Comparison of ENCODE assay signal across 29 cellular contexts in genomic region chrX:18941896-18942295, GRCh38.
"Had no signal": no experiment of that assay in that cellular context is flagged by ENCODE, and none has a peak within 500 bp of the region (broad histone marks: within the 10 kb centered on the region; RNA-seq: fewer than 3 reads in every experiment).

No MANE protein-coding gene starts in this region.

- DNase-seq: activated CD4-positive, alpha-beta memory T cell treated with anti-CD3 and anti-CD28 coated beads for 36 hours; activated CD4-positive, alpha-beta T cell treated with anti-CD3 and anti-CD28 coated beads for 36 hours; activated CD4-positive, alpha-beta T cell treated with anti-CD3 and anti-CD28 coated beads, Interleukin-2, amount 10 ng/mL, durations not matched to agents 24 days and 14 days; activated CD4-positive, CD25-positive, alpha-beta regulatory T cell; activated CD4-positive, CD25-positive, alpha-beta regulatory T cell treated with anti-CD3 and anti-CD28 coated beads, Interleukin-2, amount 50 U/mL, for 72 hours; activated CD8-positive, alpha-beta memory T cell treated with anti-CD3 and anti-CD28 coated beads, Interleukin-2, amount 10 ng/mL, durations not matched to agents 7 days and 5 days; activated CD8-positive, alpha-beta memory T cell treated with anti-CD3 and anti-CD28 coated beads, Interleukin-2, amount 50 U/mL, for 4 hours; activated CD8-positive, alpha-beta T cell treated with anti-CD3 and anti-CD28 coated beads, Interleukin-2, amount 10 ng/mL, durations not matched to agents 7 days and 5 days; activated gamma-delta T cell; activated naive CD4-positive, alpha-beta T cell; activated naive CD4-positive, alpha-beta T cell treated with anti-CD3 and anti-CD28 coated beads, Interleukin-2, amount 10 ng/mL, durations not matched to agents 7 days and 5 days; activated naive CD8-positive, alpha-beta T cell treated with anti-CD3 and anti-CD28 coated beads, Interleukin-2, amount 10 ng/mL, durations not matched to agents 7 days and 5 days; activated T-cell treated with anti-CD3 and anti-CD28 coated beads, Interleukin-2, amount 50 U/mL, for 1 hour; activated T-cell treated with anti-CD3 and anti-CD28 coated beads, Interleukin-2, amount 50 U/mL, for 72 hours; brain microvascular endothelial cell; caudate nucleus; cortex of kidney; effector CD8-positive, alpha-beta T cell; esophagus squamous epithelium; gastrocnemius medialis; glutamatergic neuron; heart left ventricle; T-helper 1 cell; T-helper 17 cell; T1000 had no signal

- H3K9me3 Mint-ChIP-seq: activated CD4-positive, alpha-beta memory T cell treated with anti-CD3 and anti-CD28 coated beads for 36 hours; activated CD4-positive, alpha-beta T cell treated with anti-CD3 and anti-CD28 coated beads, Interleukin-2, amount 10 ng/mL, durations not matched to agents 24 days and 14 days; activated naive CD4-positive, alpha-beta T cell treated with anti-CD3 and anti-CD28 coated beads, Interleukin-2, amount 10 ng/mL, durations not matched to agents 7 days and 5 days; activated naive CD4-positive, alpha-beta T cell treated with anti-CD3 and anti-CD28 coated beads, Interleukin-2, amount 50 U/mL, for 72 hours; activated naive CD8-positive, alpha-beta T cell treated with anti-CD3 and anti-CD28 coated beads, Interleukin-2, amount 10 ng/mL, durations not matched to agents 7 days and 5 days; activated T-cell treated with anti-CD3 and anti-CD28 coated beads, Interleukin-2, amount 50 U/mL, for 72 hours; T-helper 2 cell treated with Interferon-gamma antibody and Interleukin-4, amounts not matched to agents 5 μg/mL and 100 μg/mL, for 36 hours had no signal

- H3K4me1 Mint-ChIP-seq: activated CD4-positive, alpha-beta T cell treated with anti-CD3 and anti-CD28 coated beads for 36 hours; activated CD4-positive, alpha-beta T cell treated with anti-CD3 and anti-CD28 coated beads, Interleukin-2, amount 10 ng/mL, durations not matched to agents 24 days and 14 days; activated CD8-positive, alpha-beta memory T cell treated with anti-CD3 and anti-CD28 coated beads, Interleukin-2, amount 10 ng/mL, durations not matched to agents 7 days and 5 days; activated naive CD4-positive, alpha-beta T cell treated with anti-CD3 and anti-CD28 coated beads, Interleukin-2, amount 10 ng/mL, durations not matched to agents 7 days and 5 days; activated naive CD8-positive, alpha-beta T cell treated with anti-CD3 and anti-CD28 coated beads, Interleukin-2, amount 10 ng/mL, durations not matched to agents 7 days and 5 days; T-helper 17 cell had no signal

- H3K9me3 ChIP-seq: ascending aorta, esophagus squamous epithelium, gastrocnemius medialis, heart left ventricle had no signal

- H3K27ac Mint-ChIP-seq: activated CD4-positive, alpha-beta memory T cell treated with anti-CD3 and anti-CD28 coated beads for 36 hours; activated CD4-positive, alpha-beta T cell treated with anti-CD3 and anti-CD28 coated beads for 36 hours; activated CD4-positive, alpha-beta T cell treated with anti-CD3 and anti-CD28 coated beads, Interleukin-2, amount 10 ng/mL, durations not matched to agents 24 days and 14 days; activated CD8-positive, alpha-beta memory T cell treated with anti-CD3 and anti-CD28 coated beads, Interleukin-2, amount 10 ng/mL, durations not matched to agents 7 days and 5 days; activated CD8-positive, alpha-beta T cell treated with anti-CD3 and anti-CD28 coated beads, Interleukin-2, amount 10 ng/mL, durations not matched to agents 7 days and 5 days; activated naive CD4-positive, alpha-beta T cell treated with anti-CD3 and anti-CD28 coated beads, Interleukin-2, amount 10 ng/mL, durations not matched to agents 7 days and 5 days; activated naive CD4-positive, alpha-beta T cell treated with anti-CD3 and anti-CD28 coated beads, Interleukin-2, amount 50 U/mL, for 72 hours; activated naive CD8-positive, alpha-beta T cell treated with anti-CD3 and anti-CD28 coated beads, Interleukin-2, amount 10 ng/mL, durations not matched to agents 7 days and 5 days; activated T-cell treated with anti-CD3 and anti-CD28 coated beads, Interleukin-2, amount 50 U/mL, for 72 hours; T-helper 17 cell; T-helper 2 cell treated with Interferon-gamma antibody and Interleukin-4, amounts not matched to agents 5 μg/mL and 100 μg/mL, for 36 hours had no signal

- H3K36me3 Mint-ChIP-seq: activated CD8-positive, alpha-beta memory T cell treated with anti-CD3 and anti-CD28 coated beads, Interleukin-2, amount 10 ng/mL, durations not matched to agents 7 days and 5 days had no signal

- H3K4me3 ChIP-seq: ascending aorta, esophagus squamous epithelium, gastrocnemius medialis, heart left ventricle had no signal

- H3K4me1 ChIP-seq: esophagus squamous epithelium, heart left ventricle had no signal

- H3K27me3 ChIP-seq: ascending aorta, brain microvascular endothelial cell, esophagus squamous epithelium, gastrocnemius medialis, heart left ventricle had no signal

- H3K36me3 ChIP-seq: brain microvascular endothelial cell had no signal

- H3K27me3 Mint-ChIP-seq: activated CD4-positive, alpha-beta memory T cell treated with anti-CD3 and anti-CD28 coated beads for 36 hours; activated CD4-positive, alpha-beta T cell treated with anti-CD3 and anti-CD28 coated beads for 36 hours; activated CD4-positive, alpha-beta T cell treated with anti-CD3 and anti-CD28 coated beads, Interleukin-2, amount 10 ng/mL, durations not matched to agents 24 days and 14 days; activated CD8-positive, alpha-beta memory T cell treated with anti-CD3 and anti-CD28 coated beads, Interleukin-2, amount 10 ng/mL, durations not matched to agents 7 days and 5 days; activated naive CD4-positive, alpha-beta T cell treated with anti-CD3 and anti-CD28 coated beads, Interleukin-2, amount 10 ng/mL, durations not matched to agents 7 days and 5 days; activated naive CD8-positive, alpha-beta T cell treated with anti-CD3 and anti-CD28 coated beads, Interleukin-2, amount 10 ng/mL, durations not matched to agents 7 days and 5 days; T-helper 17 cell had no signal

- ATAC-seq: activated CD4-positive, alpha-beta T cell treated with anti-CD3 and anti-CD28 coated beads for 36 hours; activated CD8-positive, alpha-beta memory T cell treated with anti-CD3 and anti-CD28 coated beads, Interleukin-2, amount 10 ng/mL, durations not matched to agents 7 days and 5 days; activated CD8-positive, alpha-beta T cell treated with anti-CD3 and anti-CD28 coated beads, Interleukin-2, amount 10 ng/mL, durations not matched to agents 7 days and 5 days; activated naive CD4-positive, alpha-beta T cell treated with anti-CD3 and anti-CD28 coated beads, Interleukin-2, amount 50 U/mL, for 72 hours; activated T-cell treated with anti-CD3 and anti-CD28 coated beads, Interleukin-2, amount 50 U/mL, for 72 hours; gastrocnemius medialis; heart left ventricle; T-helper 17 cell had no signal

- H3K27ac ChIP-seq: ascending aorta, brain microvascular endothelial cell, epithelial cell of prostate, esophagus squamous epithelium, gastrocnemius medialis, heart left ventricle had no signal

- H3K4me3 Mint-ChIP-seq: activated CD4-positive, alpha-beta memory T cell treated with anti-CD3 and anti-CD28 coated beads for 36 hours; activated CD4-positive, alpha-beta T cell treated with anti-CD3 and anti-CD28 coated beads for 36 hours; activated CD4-positive, alpha-beta T cell treated with anti-CD3 and anti-CD28 coated beads, Interleukin-2, amount 10 ng/mL, durations not matched to agents 24 days and 14 days; activated CD8-positive, alpha-beta memory T cell treated with anti-CD3 and anti-CD28 coated beads, Interleukin-2, amount 10 ng/mL, durations not matched to agents 7 days and 5 days; activated CD8-positive, alpha-beta T cell treated with anti-CD3 and anti-CD28 coated beads, Interleukin-2, amount 10 ng/mL, durations not matched to agents 7 days and 5 days; activated naive CD4-positive, alpha-beta T cell treated with anti-CD3 and anti-CD28 coated beads, Interleukin-2, amount 10 ng/mL, durations not matched to agents 7 days and 5 days; activated naive CD8-positive, alpha-beta T cell treated with anti-CD3 and anti-CD28 coated beads, Interleukin-2, amount 10 ng/mL, durations not matched to agents 7 days and 5 days; activated T-cell treated with anti-CD3 and anti-CD28 coated beads, Interleukin-2, amount 50 U/mL, for 72 hours; T-helper 17 cell; T-helper 2 cell treated with Interferon-gamma antibody and Interleukin-4, amounts not matched to agents 5 μg/mL and 100 μg/mL, for 36 hours had no signal
